Comparison of ENCODE assay signal across 26 cellular contexts in the genomic region with DNA sequence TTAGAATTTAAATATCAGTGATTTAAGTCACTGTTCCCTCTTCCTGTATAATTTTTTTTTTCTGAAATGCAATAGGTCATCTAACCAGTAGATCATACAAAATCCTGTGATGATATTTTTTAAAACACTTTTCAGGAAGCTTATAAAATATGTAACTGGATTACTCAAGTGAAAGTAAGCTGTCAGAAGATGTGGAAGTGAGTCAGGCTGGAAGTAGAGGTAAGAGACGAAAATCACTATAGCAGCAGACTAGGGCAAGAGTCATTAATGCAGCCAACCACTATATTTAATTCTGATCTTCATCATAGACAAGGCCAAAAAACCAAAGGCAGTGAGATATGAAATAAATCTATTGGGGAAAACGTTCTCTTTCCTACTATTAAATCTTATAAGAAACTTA.
"Had no signal": no experiment of that assay in that cellular context is flagged by ENCODE, and none has a peak within 500 bp of the region (broad histone marks: within the 10 kb centered on the region; RNA-seq: fewer than 3 reads in every experiment).

No MANE protein-coding gene starts in this region.

- DNase-seq: activated CD4-positive, alpha-beta memory T cell treated with anti-CD3 and anti-CD28 coated beads for 36 hours; activated CD4-positive, alpha-beta T cell treated with anti-CD3 and anti-CD28 coated beads for 36 hours; activated CD4-positive, alpha-beta T cell treated with anti-CD3 and anti-CD28 coated beads, Interleukin-2, amount 10 ng/mL, durations not matched to agents 7 days and 5 days; activated CD8-positive, alpha-beta memory T cell treated with anti-CD3 and anti-CD28 coated beads, Interleukin-2, amount 50 U/mL, for 4 hours; activated gamma-delta T cell treated with Interleukin-2 at 50 U/mL for 16 hours; activated naive CD4-positive, alpha-beta T cell treated with anti-CD3 and anti-CD28 coated beads for 36 hours; activated T-cell treated with anti-CD3 and anti-CD28 coated beads for 4 hours; activated T-cell treated with anti-CD3 and anti-CD28 coated beads, Interleukin-2, amount 50 U/mL, for 4 hours; adrenal gland; body of pancreas; NCI-H1092 treated with DMSO at 0.1 percent for 48 hours; NCI-H1417; NCI-H146; NCI-H187; NCI-H2029 treated with DMSO at 0.1 percent for 48 hours; NCI-H2107; NCI-H2171; NCI-H446; NCI-H510A treated with DMSO at 0.1 percent for 48 hours; NCI-H526 treated with DMSO at 0.1 percent for 48 hours; SHP77; SK-N-SH had no signal

- H3K9me3 ChIP-seq: adrenal gland, body of pancreas, breast epithelium, SJSA1, SK-N-SH had no signal

- H3K4me2 ChIP-seq: KMS-11, SK-N-SH had no signal

- H3K9me2 ChIP-seq: SK-N-SH had no signal

- H3K4me1 ChIP-seq: adrenal gland, body of pancreas, breast epithelium, SJSA1 had no signal

- H3K36me3 ChIP-seq: adrenal gland, breast epithelium, SJSA1 had no signal

- H3K4me3 ChIP-seq: adrenal gland, body of pancreas, breast epithelium, SJSA1 had no signal

- FAIRE-seq: astrocyte had no signal

- H3K27me3 ChIP-seq: adrenal gland, body of pancreas, breast epithelium, SJSA1 had no signal

- H3K9ac ChIP-seq: KMS-11, SK-N-SH had no signal

- H3K27ac ChIP-seq: adrenal gland, body of pancreas, breast epithelium, KMS-11, SJSA1 had no signal
